8 cellular contexts compared by ENCODE assay signal in genomic region chr2:47177042-47177565, GRCh38. TPM values are rescaled to one million over a fixed set of nuclear protein-coding genes. Genes with fewer than 3 reads are reported as not detected.
DNase-seq lines count a peak whose midpoint lies in the region; ATAC-seq and TF ChIP-seq lines count a peak whose summit lies in the region.

No MANE protein-coding gene starts in this region.

- H3K4me3 Mint-ChIP-seq in activated naive CD8-positive, alpha-beta T cell treated with anti-CD3 and anti-CD28 coated beads, Interleukin-2, amount 50 U/mL, for 24 hours = peak overlapping the region; percentile 100
- peak overlapping the region; percentile 99 for H3K4me3 Mint-ChIP-seq in type B pancreatic cell

- no peak for TF ChIP-seq POLR2A in GM18505 (IDR thresholded peaks at IDR 0.05; ENCODE audit: borderline replicate concordance, extremely low read depth, insufficient read depth, insufficient read length)

- no peaks in the 10 kb centered on the region for H3K27me3 ChIP-seq in left lung

- H3K27me3 Mint-ChIP-seq in activated naive CD8-positive, alpha-beta T cell treated with anti-CD3 and anti-CD28 coated beads, Interleukin-2, amount 50 U/mL, for 24 hours = peaks cover 3% of the 10 kb centered on the region
- H3K27me3 Mint-ChIP-seq in type B pancreatic cell = peaks cover 31% of the 10 kb centered on the region

- H3K4me1 Mint-ChIP-seq in activated naive CD8-positive, alpha-beta T cell treated with anti-CD3 and anti-CD28 coated beads, Interleukin-2, amount 50 U/mL, for 24 hours = peaks cover 52% of the 10 kb centered on the region
- peaks cover 20% of the 10 kb centered on the region for H3K4me1 Mint-ChIP-seq in type B pancreatic cell (ENCODE audit: unreplicated experiment)

- intact Hi-C loops in left lung (cut with DNase I) (no loop called here), sciatic nerve (cut with DNase I) (no loop called here)

- peaks cover 31% of the 10 kb centered on the region for H3K36me3 Mint-ChIP-seq in activated naive CD8-positive, alpha-beta T cell treated with anti-CD3 and anti-CD28 coated beads, Interleukin-2, amount 50 U/mL, for 24 hours (ENCODE audit: low read depth)
- peaks cover 16% of the 10 kb centered on the region for H3K36me3 Mint-ChIP-seq in type B pancreatic cell

- H3K27ac Mint-ChIP-seq in activated naive CD8-positive, alpha-beta T cell treated with anti-CD3 and anti-CD28 coated beads, Interleukin-2, amount 50 U/mL, for 24 hours = peak overlapping the region; percentile 100
- H3K27ac Mint-ChIP-seq in type B pancreatic cell = peak overlapping the region; percentile 99

- no peaks in the 10 kb centered on the region for H3K36me3 ChIP-seq in left lung

- H3K9me3 ChIP-seq in left lung = no peaks in the 10 kb centered on the region

- peaks cover 17 to 45% of the 10 kb centered on the region in 2 donors for H3K4me1 ChIP-seq in left lung

- TF ChIP-seq CTCF in left lung (IDR thresholded peaks at IDR 0.05) (no peak), type B pancreatic cell (conservative IDR thresholded peaks at IDR 0.05) (no peak)

- ATAC-seq in GM18505 (IDR thresholded peaks at IDR 0.05; ENCODE audit: unreplicated experiment) = peak; percentile 7
- ATAC-seq in HG02938 (IDR thresholded peaks at IDR 0.05; ENCODE audit: unreplicated experiment) = peak; percentile 13
- no peak for ATAC-seq in activated naive CD8-positive, alpha-beta T cell treated with anti-CD3 and anti-CD28 coated beads, Interleukin-2, amount 50 U/mL, for 24 hours
- ATAC-seq in left lung = peak; percentile 2
- no peak for ATAC-seq in sciatic nerve

- no peak for DNase-seq in activated naive CD8-positive, alpha-beta T cell treated with anti-CD3 and anti-CD28 coated beads, Interleukin-2, amount 50 U/mL, for 24 hours
- DNase-seq in left lung (no peak), type B pancreatic cell (ENCODE audit: extremely low spot score, unreplicated experiment) (no peak), nucleus accumbens (lab: John Stamatoyannopoulos, UW) (no peak), sciatic nerve (ENCODE audit: low spot score) (no peak)
- DNase-seq in stimulated activated CD4-positive, alpha-beta T cell treated with anti-CD3 and anti-CD28 coated beads, Interleukin-2, amount 100 ng/mL, for 48 hours = no peak

- H3K9me3 Mint-ChIP-seq in activated naive CD8-positive, alpha-beta T cell treated with anti-CD3 and anti-CD28 coated beads, Interleukin-2, amount 50 U/mL, for 24 hours = no peaks in the 10 kb centered on the region
- no peaks in the 10 kb centered on the region for H3K9me3 Mint-ChIP-seq in type B pancreatic cell

- peak overlapping the region; percentile 98 to 99 for H3K27ac ChIP-seq in left lung

- peak overlapping the region; percentile 90 for H3K4me3 ChIP-seq in left lung

RNA-seq across cellular contexts. Expression of gene CALM2, which starts 0.8 kb away (rescaled TPM):
- total RNA-seq in left lung = 100 to 1,000 TPM; 579 to 585 TPM
- 463 and 627 TPM in 2 replicates for total RNA-seq in type B pancreatic cell (ENCODE audit: low replicate concordance)
- 751 TPM for total RNA-seq in sciatic nerve

RNA-seq across cellular contexts. Expression of gene STPG4, which starts 22.0 kb away (rescaled TPM):
- total RNA-seq in left lung (1 to 10 TPM in 1 of 2 donors, under 1 TPM in 1; 0.67 to 1.0 TPM), type B pancreatic cell (ENCODE audit: low replicate concordance) (0.36 TPM in 1 of 2 replicates, not detected in the other), sciatic nerve (0.89 TPM)

Comparison
In these comparisons a context has a peak if more than half of its experiments do, and no peak if none do; other contexts are left out.
1. ATAC-seq: peak in GM18505 (single experiment), HG02938 (single experiment) and left lung (single experiment); none in activated naive CD8-positive, alpha-beta T cell treated with anti-CD3 and anti-CD28 coated beads, Interleukin-2, amount 50 U/mL, for 24 hours (single experiment) and sciatic nerve (single experiment).